ENCODE assay signal across 32 cellular contexts in genomic region chr12:71124833-71125460, GRCh38. TPM values are rescaled to one million over a fixed set of nuclear protein-coding genes. Genes with fewer than 3 reads are reported as not detected.
DNase-seq lines count a peak whose midpoint lies in the region; ATAC-seq and TF ChIP-seq lines count a peak whose summit lies in the region.
"Had no signal": no experiment of that assay in that cellular context is flagged by ENCODE, and none has a peak within 500 bp of the region (broad histone marks: within the 10 kb centered on the region; RNA-seq: fewer than 3 reads in every experiment).

No MANE protein-coding gene starts in this region.

- H3K4me1 ChIP-seq in mucosa of descending colon (ENCODE audit: low read depth), result no peaks in the 10 kb centered on the region
- H3K4me1 ChIP-seq: A549, right atrium auricular region had no signal

- peak overlapping the region; percentile 86; the same call in 1 of the 2 replicates for H3K27ac ChIP-seq in SK-N-MC
- H3K27ac ChIP-seq: A549, HL-60, ovary, Peyer's patch, right atrium auricular region, transverse colon had no signal

- no peak for TF ChIP-seq EP300 in Ishikawa (IDR thresholded peaks at IDR 0.05; ENCODE audit: borderline replicate concordance)

- H3K36me3 ChIP-seq in SK-N-MC (ENCODE audit: insufficient read depth, low read length), result no peaks in the 10 kb centered on the region
- H3K36me3 ChIP-seq in mucosa of descending colon (ENCODE audit: low read depth), result no peaks in the 10 kb centered on the region
- H3K36me3 ChIP-seq: ovary, right atrium auricular region had no signal

- TF ChIP-seq CTCF in mucosa of descending colon (IDR thresholded peaks at IDR 0.05), result no peak

- no peak overlapping the region for H3K9ac ChIP-seq in SK-N-MC (ENCODE audit: insufficient read length)

- ATAC-seq in mucosa of descending colon, result peak; percentile 14
- ATAC-seq in HG02759 (IDR thresholded peaks at IDR 0.05; ENCODE audit: unreplicated experiment), result no peak
- ATAC-seq in GM21723 (IDR thresholded peaks at IDR 0.05; ENCODE audit: unreplicated experiment), result no peak
- ATAC-seq: activated T-cell treated with anti-CD3 and anti-CD28 coated beads, Interleukin-2, amount 50 U/mL, for 72 hours; natural killer cell had no signal

- intact Hi-C loops in mucosa of descending colon (cut with DNase I, micrococcal nuclease), result no loop called here

- peak; percentile 7; the same call in 1 of the 2 replicates for TF ChIP-seq RAD21 in Ishikawa (IDR thresholded peaks at IDR 0.05; ENCODE audit: low read depth)

- DNase-seq in NCI-H146 (lab: John Stamatoyannopoulos, UW), result peak; percentile 2
- DNase-seq in NCI-H146 treated with DMSO at 0.1 percent for 48 hours (lab: John Stamatoyannopoulos, UW; ENCODE audit: unreplicated experiment), result no peak
- DNase-seq in SK-N-MC (ENCODE audit: low read depth, low spot score), result no peak
- DNase-seq in mucosa of descending colon, result no peak
- DNase-seq in RKO (ENCODE audit: low spot score), result no peak
- DNase-seq: activated B cell treated with CpG ODN at 0.5 μM for 24 hours; activated CD4-positive, alpha-beta T cell treated with anti-CD3 and anti-CD28 coated beads, Interleukin-2, amount 50 U/mL, for 1 hour; activated naive CD4-positive, alpha-beta T cell treated with anti-CD3 and anti-CD28 coated beads for 36 hours; activated T-cell treated with anti-CD3 and anti-CD28 coated beads, Interleukin-2, amount 50 U/mL, for 72 hours; effector CD8-positive, alpha-beta T cell; erythroblast; islet precursor cell; Kasumi-1; midbrain; natural killer cell; NCI-H1048; NCI-H187; NCI-H2227 treated with DMSO at 0.1 percent for 48 hours; ovary; Peyer's patch; SIG-M5; stimulated activated CD4-positive, alpha-beta T cell treated with anti-CD3 and anti-CD28 coated beads, Interleukin-2, amount 100 ng/mL, for 24 hours; T-helper 1 cell; transverse colon had no signal

- H3K9me3 ChIP-seq in SK-N-MC (ENCODE audit: low read depth, low read length) (no peaks in the 10 kb centered on the region), mucosa of descending colon (no peaks in the 10 kb centered on the region)
- H3K9me3 ChIP-seq: A549, ovary, Peyer's patch, right atrium auricular region, transverse colon had no signal

- no peak overlapping the region for H3K4me3 ChIP-seq in SK-N-MC
- H3K4me3 ChIP-seq in mucosa of descending colon, result no peak overlapping the region
- H3K4me3 ChIP-seq: A549, ovary, Peyer's patch, right atrium auricular region, transverse colon had no signal

TF ChIP-seq in Ishikawa, 13 proteins besides CTCF, POLR2A, EP300 and RAD21:
- TF ChIP-seq TAF1 (IDR thresholded peaks at IDR 0.05; ENCODE audit: low read depth) (no peak), TCF12 (IDR thresholded peaks at IDR 0.05; ENCODE audit: low read depth) (no peak), CEBPB (IDR thresholded peaks at IDR 0.05) (no peak), TEAD4 (IDR thresholded peaks at IDR 0.05) (no peak), USF1 (IDR thresholded peaks at IDR 0.05) (no peak), YY1 (IDR thresholded peaks at IDR 0.05; ENCODE audit: low read depth) (no peak), CREB1 (IDR thresholded peaks at IDR 0.05; ENCODE audit: low read depth) (no peak), NFIC (IDR thresholded peaks at IDR 0.05) (no peak), EGR1 (IDR thresholded peaks at IDR 0.05) (no peak), FOXM1 (IDR thresholded peaks at IDR 0.05; ENCODE audit: borderline replicate concordance, low read depth) (no peak), ZBTB7A (IDR thresholded peaks at IDR 0.05; ENCODE audit: low read depth) (no peak)
- TF ChIP-seq, protein P1, sequence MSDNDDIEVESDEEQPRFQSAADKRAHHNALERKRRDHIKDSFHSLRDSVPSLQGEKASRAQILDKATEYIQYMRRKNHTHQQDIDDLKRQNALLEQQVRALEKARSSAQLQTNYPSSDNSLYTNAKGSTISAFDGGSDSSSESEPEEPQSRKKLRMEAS (IDR thresholded peaks at IDR 0.05), result no peak
- TF ChIP-seq, protein P2, sequence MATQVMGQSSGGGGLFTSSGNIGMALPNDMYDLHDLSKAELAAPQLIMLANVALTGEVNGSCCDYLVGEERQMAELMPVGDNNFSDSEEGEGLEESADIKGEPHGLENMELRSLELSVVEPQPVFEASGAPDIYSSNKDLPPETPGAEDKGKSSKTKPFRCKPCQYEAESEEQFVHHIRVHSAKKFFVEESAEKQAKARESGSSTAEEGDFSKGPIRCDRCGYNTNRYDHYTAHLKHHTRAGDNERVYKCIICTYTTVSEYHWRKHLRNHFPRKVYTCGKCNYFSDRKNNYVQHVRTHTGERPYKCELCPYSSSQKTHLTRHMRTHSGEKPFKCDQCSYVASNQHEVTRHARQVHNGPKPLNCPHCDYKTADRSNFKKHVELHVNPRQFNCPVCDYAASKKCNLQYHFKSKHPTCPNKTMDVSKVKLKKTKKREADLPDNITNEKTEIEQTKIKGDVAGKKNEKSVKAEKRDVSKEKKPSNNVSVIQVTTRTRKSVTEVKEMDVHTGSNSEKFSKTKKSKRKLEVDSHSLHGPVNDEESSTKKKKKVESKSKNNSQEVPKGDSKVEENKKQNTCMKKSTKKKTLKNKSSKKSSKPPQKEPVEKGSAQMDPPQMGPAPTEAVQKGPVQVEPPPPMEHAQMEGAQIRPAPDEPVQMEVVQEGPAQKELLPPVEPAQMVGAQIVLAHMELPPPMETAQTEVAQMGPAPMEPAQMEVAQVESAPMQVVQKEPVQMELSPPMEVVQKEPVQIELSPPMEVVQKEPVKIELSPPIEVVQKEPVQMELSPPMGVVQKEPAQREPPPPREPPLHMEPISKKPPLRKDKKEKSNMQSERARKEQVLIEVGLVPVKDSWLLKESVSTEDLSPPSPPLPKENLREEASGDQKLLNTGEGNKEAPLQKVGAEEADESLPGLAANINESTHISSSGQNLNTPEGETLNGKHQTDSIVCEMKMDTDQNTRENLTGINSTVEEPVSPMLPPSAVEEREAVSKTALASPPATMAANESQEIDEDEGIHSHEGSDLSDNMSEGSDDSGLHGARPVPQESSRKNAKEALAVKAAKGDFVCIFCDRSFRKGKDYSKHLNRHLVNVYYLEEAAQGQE (IDR thresholded peaks at IDR 0.05; ENCODE audit: low read depth), result no peak

RNA-seq across cellular contexts. Expression of gene TSPAN8, which starts 32.9 kb away (rescaled TPM):
- total RNA-seq in mucosa of descending colon, result 1,000 to 10,000 TPM in 2 of 3 donors, 100 to 1,000 TPM in 1; 685 to 1,687 (median 1,460) TPM
- total RNA-seq: activated B cell treated with CpG ODN at 0.5 μM for 24 hours; activated naive CD4-positive, alpha-beta T cell treated with anti-CD3 and anti-CD28 coated beads for 36 hours; activated T-cell treated with anti-CD3 and anti-CD28 coated beads, Interleukin-2, amount 50 U/mL, for 72 hours; B cell; Daoy; natural killer cell had no signal
